In the genomic region with DNA sequence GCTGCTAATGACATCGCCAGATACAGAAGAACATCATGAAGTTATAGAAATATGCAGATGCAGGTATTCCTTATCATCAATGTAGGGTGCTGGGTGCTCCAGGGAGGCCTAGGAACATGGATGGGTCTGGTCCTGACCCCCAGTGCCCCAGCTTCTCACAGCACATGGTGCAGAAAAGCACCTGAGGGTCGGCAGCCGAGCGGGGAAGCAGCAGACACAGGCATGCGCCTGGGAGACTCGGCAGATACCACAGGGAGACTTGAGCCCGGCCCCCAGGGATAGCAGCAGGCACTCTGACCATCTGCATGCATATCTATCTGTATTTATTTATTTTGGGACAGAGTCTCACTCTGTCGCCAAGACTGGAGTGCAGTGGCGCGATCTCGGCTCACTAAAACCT, we compare ENCODE assay signal across 20 cellular contexts.
"Had no signal": no experiment of that assay in that cellular context is flagged by ENCODE, and none has a peak within 500 bp of the region (broad histone marks: within the 10 kb centered on the region; RNA-seq: fewer than 3 reads in every experiment).

No MANE protein-coding gene starts in this region.

- H3K27me3 ChIP-seq: breast epithelium had no signal

- ATAC-seq: activated CD4-positive, alpha-beta T cell treated with anti-CD3 and anti-CD28 coated beads for 36 hours; left lung; naive thymus-derived CD4-positive, alpha-beta T cell; upper lobe of right lung had no signal

- H3K36me3 Mint-ChIP-seq: activated CD4-positive, alpha-beta memory T cell treated with anti-CD3 and anti-CD28 coated beads for 36 hours; activated naive CD8-positive, alpha-beta T cell treated with anti-CD3 and anti-CD28 coated beads, Interleukin-2, amount 10 ng/mL, durations not matched to agents 7 days and 5 days; naive thymus-derived CD4-positive, alpha-beta T cell had no signal

- H3K4me3 Mint-ChIP-seq: activated B cell treated with CpG ODN at 0.5 μM for 24 hours; activated CD4-positive, alpha-beta memory T cell treated with anti-CD3 and anti-CD28 coated beads for 36 hours; activated CD4-positive, alpha-beta T cell treated with anti-CD3 and anti-CD28 coated beads for 36 hours; activated naive CD8-positive, alpha-beta T cell treated with anti-CD3 and anti-CD28 coated beads, Interleukin-2, amount 10 ng/mL, durations not matched to agents 7 days and 5 days; central memory CD8-positive, alpha-beta T cell; naive thymus-derived CD4-positive, alpha-beta T cell; neural crest cell; T-helper 1 cell treated with Interleukin-12 subunit alpha and Interleukin-12 subunit beta and Interleukin-4 antibody, amounts not matched to agents 30 μg/mL and 1 μg/mL, for 36 hours had no signal

- H3K27ac ChIP-seq: breast epithelium, dorsolateral prefrontal cortex, left lung, thoracic aorta, upper lobe of right lung had no signal

- H3K4me3 ChIP-seq: breast epithelium, dorsolateral prefrontal cortex, left lung, thoracic aorta, upper lobe of right lung had no signal

- H3K27ac Mint-ChIP-seq: activated B cell treated with CpG ODN at 0.5 μM for 24 hours; activated CD4-positive, alpha-beta memory T cell treated with anti-CD3 and anti-CD28 coated beads for 36 hours; activated CD4-positive, alpha-beta T cell treated with anti-CD3 and anti-CD28 coated beads for 36 hours; activated naive CD8-positive, alpha-beta T cell treated with anti-CD3 and anti-CD28 coated beads, Interleukin-2, amount 10 ng/mL, durations not matched to agents 7 days and 5 days; T-helper 1 cell treated with Interleukin-12 subunit alpha and Interleukin-12 subunit beta and Interleukin-4 antibody, amounts not matched to agents 30 μg/mL and 1 μg/mL, for 36 hours had no signal

- DNase-seq: activated B cell treated with CpG ODN at 0.5 μM for 24 hours; activated CD4-positive, alpha-beta memory T cell treated with anti-CD3 and anti-CD28 coated beads for 36 hours; activated CD4-positive, alpha-beta T cell treated with anti-CD3 and anti-CD28 coated beads for 36 hours; activated naive CD4-positive, alpha-beta T cell treated with Interleukin-2 at 50 U/mL for 16 hours; activated naive CD8-positive, alpha-beta T cell treated with anti-CD3 and anti-CD28 coated beads, Interleukin-2, amount 10 ng/mL, durations not matched to agents 7 days and 5 days; activated T-cell treated with anti-CD3 and anti-CD28 coated beads, Interleukin-2, amount 50 U/mL, for 48 hours; amniotic stem cell; dorsolateral prefrontal cortex; foreskin fibroblast; left lung; naive thymus-derived CD4-positive, alpha-beta T cell; retina; stimulated activated CD4-positive, alpha-beta T cell treated with anti-CD3 and anti-CD28 coated beads, Interleukin-4, amount 100 ng/mL, for 24 hours; stimulated activated naive CD4-positive, alpha-beta T cell treated with Interleukin-2 at 50 U/mL for 16 hours; upper lobe of right lung had no signal

- H3K27me3 Mint-ChIP-seq: activated B cell treated with CpG ODN at 0.5 μM for 24 hours; activated CD4-positive, alpha-beta T cell treated with anti-CD3 and anti-CD28 coated beads for 36 hours had no signal

- H3K36me3 ChIP-seq: breast epithelium, left lung, thoracic aorta, upper lobe of right lung had no signal

- H3K9me3 ChIP-seq: breast epithelium, left lung, thoracic aorta, upper lobe of right lung had no signal

- H3K9me3 Mint-ChIP-seq: activated B cell treated with CpG ODN at 0.5 μM for 24 hours; activated naive CD8-positive, alpha-beta T cell treated with anti-CD3 and anti-CD28 coated beads, Interleukin-2, amount 10 ng/mL, durations not matched to agents 7 days and 5 days; central memory CD8-positive, alpha-beta T cell had no signal
